1 cellular context compared by ENCODE assay signal in the genomic region with DNA sequence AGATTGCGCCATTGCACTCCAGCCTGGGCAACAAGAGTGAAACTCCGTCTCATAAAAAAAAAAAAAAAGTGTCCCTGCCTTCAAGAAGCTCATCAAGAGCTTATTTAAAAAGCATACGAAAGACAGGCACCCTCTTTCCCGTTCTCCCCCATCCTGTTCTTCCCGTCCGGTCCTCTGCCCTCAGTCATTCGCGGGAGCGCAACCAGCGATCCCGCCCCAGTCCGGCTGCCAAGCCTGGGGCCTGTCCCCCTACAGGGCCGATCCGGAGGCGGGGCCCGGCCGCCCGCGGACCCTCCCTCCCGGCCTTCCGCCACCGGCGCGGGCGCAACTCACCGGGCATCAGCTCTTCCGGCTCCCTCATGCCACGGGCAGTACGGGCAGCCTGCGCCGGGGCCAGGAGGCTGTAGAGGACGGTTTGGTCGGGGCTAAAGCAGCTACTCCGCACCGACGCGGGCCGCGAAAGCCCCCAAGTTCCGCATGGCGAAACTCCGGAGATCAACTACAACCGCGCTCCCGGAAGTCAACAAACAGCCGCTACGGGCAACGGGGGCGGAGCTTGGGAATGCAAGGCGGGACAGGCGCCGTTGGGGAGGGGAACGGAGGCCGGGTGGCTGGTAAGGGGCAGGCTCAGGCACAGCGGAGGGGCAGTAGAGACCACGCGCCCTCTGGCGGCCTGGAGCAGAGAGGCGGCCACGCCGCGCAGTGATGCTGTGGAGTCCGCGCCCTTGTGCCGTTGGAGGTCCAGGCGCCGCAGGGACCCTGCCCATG.
TF ChIP-seq lines count a peak whose summit lies in the region.

TSS of gene RPGR (minus strand) at position 503 of the 768 bp plus-strand sequence. CDS start at position 361, 142 bp downstream.

TF ChIP-seq in GM23338, 12 proteins besides CTCF, POLR2A, EP300 and RAD21 (continued from another document):
- no peak for TF ChIP-seq REST (IDR thresholded peaks at IDR 0.05; ENCODE audit: unreplicated experiment)
- TF ChIP-seq POLR2AphosphoS5 (IDR thresholded peaks at IDR 0.05; ENCODE audit: low read depth): peak; percentile 37; the same call in 1 of the 2 replicates
